In the genomic region with DNA sequence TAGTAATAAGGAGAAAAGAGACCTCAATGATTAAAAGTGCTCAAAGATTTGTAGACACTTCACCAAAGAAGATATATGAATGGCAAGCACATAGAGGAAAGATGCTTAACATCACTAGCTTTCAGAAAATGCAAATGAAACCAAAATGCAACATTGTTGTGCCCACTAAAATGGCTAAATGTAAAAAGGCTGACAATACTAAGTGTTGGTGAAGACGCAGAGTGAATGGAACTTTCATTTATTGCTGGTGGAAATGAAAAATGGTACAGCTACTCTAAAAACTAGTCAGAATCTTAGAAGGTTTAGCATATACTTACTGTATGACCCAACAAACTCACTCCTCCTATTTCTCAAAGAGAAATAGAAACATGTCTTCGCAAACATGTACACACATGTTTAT, we compare ENCODE assay signal across 28 cellular contexts.
"Had no signal": no experiment of that assay in that cellular context is flagged by ENCODE, and none has a peak within 500 bp of the region (broad histone marks: within the 10 kb centered on the region; RNA-seq: fewer than 3 reads in every experiment).

No MANE protein-coding gene starts in this region.

- H3K4me1 ChIP-seq: neural progenitor cell, parathyroid adenoma, psoas muscle, spleen, suprapubic skin, testis, tibial artery, transverse colon, upper lobe of right lung, uterus had no signal

- DNase-seq: natural killer cell; occipital lobe; ovary; posterior cingulate gyrus; psoas muscle; right cardiac atrium; spleen; stimulated activated CD4-positive, alpha-beta T cell treated with anti-CD3 and anti-CD28 coated beads, Interleukin-12 subunit alpha, Interleukin-12 subunit beta, amount 100 ng/mL, for 4 hours; stimulated activated CD4-positive, alpha-beta T cell treated with anti-CD3 and anti-CD28 coated beads, Interleukin-1b, Interleukin-23, amount 100 ng/mL, for 48 hours; stimulated activated CD4-positive, alpha-beta T cell treated with anti-CD3 and anti-CD28 coated beads, Interleukin-4, amount 100 ng/mL, for 1 hour; stimulated activated CD4-positive, alpha-beta T cell treated with anti-CD3 and anti-CD28 coated beads, Interleukin-4, amount 100 ng/mL, for 4 hours; stimulated activated CD8-positive, alpha-beta memory T cell treated with anti-CD3 and anti-CD28 coated beads, Interleukin-4, amount 100 ng/mL, for 48 hours; stimulated activated naive CD4-positive, alpha-beta T cell; stimulated activated naive CD8-positive, alpha-beta T cell treated with anti-CD3 and anti-CD28 coated beads, Interleukin-15, amount 100 ng/mL, for 72 hours; stimulated activated naive CD8-positive, alpha-beta T cell treated with anti-CD3 and anti-CD28 coated beads, Interleukin-15, Interleukin-2, amounts not matched to agents 100 U/mL and 50 U/mL, for 24 hours; substantia nigra; testis; tibial artery; transverse colon; upper lobe of right lung; uterus had no signal

- H3K4me2 ChIP-seq: neural progenitor cell, smooth muscle cell had no signal

- H3K27me3 ChIP-seq: neural progenitor cell, ovary, spleen, suprapubic skin, testis, tibial artery, transverse colon, upper lobe of right lung, uterus had no signal

- H3K36me3 ChIP-seq: neural progenitor cell, ovary, spleen, suprapubic skin, tibial artery, transverse colon, upper lobe of right lung, uterus had no signal

- ATAC-seq: natural killer cell; psoas muscle; right cardiac atrium; sciatic nerve; stimulated activated memory B cell treated with anti-CD40 and anti-IgM and Interleukin-4, amounts not matched to agents 10 μg/mL and 1 μg/mL and 100 μg/mL, for 72 hours; stimulated activated naive CD8-positive, alpha-beta T cell treated with anti-CD3 and anti-CD28 coated beads, Interleukin-15, amount 100 ng/mL, for 72 hours; stimulated activated naive CD8-positive, alpha-beta T cell treated with anti-CD3 and anti-CD28 coated beads, Interleukin-15, Interleukin-2, amounts not matched to agents 100 U/mL and 50 U/mL, for 24 hours; upper lobe of right lung had no signal

- H2AFZ ChIP-seq: neural progenitor cell, parathyroid adenoma had no signal

- H3K27ac ChIP-seq: neural progenitor cell, ovary, parathyroid adenoma, psoas muscle, skin epidermis, spleen, suprapubic skin, testis, tibial artery, transverse colon, upper lobe of right lung, uterus had no signal

- H3K4me3 ChIP-seq: neural progenitor cell, ovary, psoas muscle, skin epidermis, smooth muscle cell, spleen, suprapubic skin, testis, tibial artery, transverse colon, upper lobe of right lung, uterus had no signal

- H3K9ac ChIP-seq: neural progenitor cell, parathyroid adenoma had no signal

- H3K9me3 ChIP-seq: ovary, suprapubic skin, testis, upper lobe of right lung had no signal

- H3K79me2 ChIP-seq: parathyroid adenoma had no signal
